In genomic region chr4:118539412-118540077, GRCh38 we compare ENCODE assay signal across 8 cellular contexts.
DNase-seq lines count a peak whose midpoint lies in the region; ATAC-seq, FAIRE-seq and TF ChIP-seq lines count a peak whose summit lies in the region.
"Not testable (repeated sequence)": the region's sequence is repeated elsewhere in the genome, so short reads cannot be mapped to it uniquely, and the experiment has no call there.

No MANE protein-coding gene starts in this region.

- TF ChIP-seq POLR2A in NB4 (IDR thresholded peaks at IDR 0.05; ENCODE audit: extremely low read depth, insufficient read length), result not testable (repeated sequence)

- intact Hi-C loops in left ventricle myocardium superior (cut with micrococcal nuclease), result not testable (repeated sequence)

- peak; percentile 86 for ATAC-seq in GM18519 (IDR thresholded peaks at IDR 0.05; ENCODE audit: low FRiP score, unreplicated experiment)
- ATAC-seq in HG02938 (IDR thresholded peaks at IDR 0.05; ENCODE audit: unreplicated experiment), result peak; percentile 75
- ATAC-seq in left ventricle myocardium superior, result peak; percentile 54

- FAIRE-seq in colon (lab: Jason Lieb, UNC), result peak; percentile 96

- peak; percentile 59 for DNase-seq in NB4 (ENCODE audit: low read depth)
- not testable (repeated sequence) for DNase-seq in RWPE1 (ENCODE audit: low spot score); left ventricle myocardium superior; retinal pigment epithelial cell (ENCODE audit: low read depth)

- POLR2A ChIA-PET in RWPE1 (lab: Yijun Ruan, JAX; ENCODE audit: low non-redundant PET), result not testable (repeated sequence)

- CTCF ChIA-PET in RWPE1 (lab: Yijun Ruan, JAX), result not testable (repeated sequence)

- not testable (repeated sequence) for H3K4me3 ChIP-seq in NB4 (ENCODE audit: low read depth, low read length); retinal pigment epithelial cell (ENCODE audit: low read length)

- H3K27ac ChIP-seq in C4-2B, RWPE1: not testable (repeated sequence)

- peak; percentile 48 for TF ChIP-seq CTCF in C4-2B (conservative IDR thresholded peaks at IDR 0.05)
- TF ChIP-seq CTCF in NB4 (IDR thresholded peaks at IDR 0.05; ENCODE audit: low read depth, low read length), result peak; percentile 2
- TF ChIP-seq CTCF in RWPE1 (conservative IDR thresholded peaks at IDR 0.05; ENCODE audit: low read depth), result peak; percentile 28; the same call in 1 of the 2 replicates
- peak; percentile 23 for TF ChIP-seq CTCF in retinal pigment epithelial cell (conservative IDR thresholded peaks at IDR 0.05; ENCODE audit: low read depth, low read length)
